ENCODE assay signal across 19 cellular contexts in the genomic region with DNA sequence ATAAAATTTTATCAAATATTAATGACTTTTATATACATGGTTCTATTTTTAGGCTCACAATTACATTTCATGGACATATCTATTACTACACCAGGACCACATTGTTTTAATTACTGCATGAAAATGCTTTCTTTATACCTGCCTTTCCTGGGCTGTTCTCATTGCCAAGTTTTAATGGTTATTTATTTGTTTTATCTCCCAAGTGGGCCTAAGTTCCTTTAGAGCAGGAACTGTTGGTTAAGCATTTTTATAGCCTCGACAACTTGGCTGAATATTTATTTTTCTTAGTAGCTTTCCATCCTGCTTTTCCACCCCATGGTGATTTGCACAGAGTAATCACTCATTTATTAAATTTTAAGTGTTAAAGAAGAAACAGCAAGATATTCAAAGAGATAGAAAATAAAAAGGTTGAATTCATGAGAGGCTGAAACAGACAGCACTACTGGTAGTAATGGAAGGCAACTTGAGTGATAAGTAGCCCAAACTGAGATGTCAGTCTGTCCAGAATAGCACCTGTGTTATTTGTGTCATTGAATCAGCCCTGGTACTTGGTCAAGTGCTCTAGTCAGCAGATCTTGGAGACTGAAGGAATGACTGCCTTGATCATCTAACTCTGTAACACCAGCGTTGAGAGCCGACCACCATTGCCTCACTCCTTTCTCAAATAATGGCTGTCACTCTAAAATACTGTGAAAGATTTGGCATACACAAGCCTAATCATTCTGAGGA.
"Had no signal": no experiment of that assay in that cellular context is flagged by ENCODE, and none has a peak within 500 bp of the region (broad histone marks: within the 10 kb centered on the region; RNA-seq: fewer than 3 reads in every experiment).

No MANE protein-coding gene starts in this region.

- H3K36me3 ChIP-seq: spleen had no signal

- H3K4me3 ChIP-seq: spleen had no signal

- H3K27me3 ChIP-seq: foreskin keratinocyte, spleen had no signal

- ATAC-seq: activated T-cell treated with anti-CD3 and anti-CD28 coated beads, Interleukin-2, amount 50 U/mL, for 72 hours; foreskin keratinocyte; left ventricle myocardium superior; natural killer cell treated with Interleukin-12 subunit alpha and Interleukin-12 subunit beta and Interleukin-15 and Interleukin-18, amount 100 ng/mL, for 72 hours; stimulated activated naive CD8-positive, alpha-beta T cell treated with anti-CD3 and anti-CD28 coated beads, Interleukin-15, Interleukin-2, amounts not matched to agents 100 U/mL and 50 U/mL, for 24 hours; T-helper 17 cell had no signal

- H3K4me1 ChIP-seq: foreskin keratinocyte, spleen had no signal

- DNase-seq: activated CD4-positive, alpha-beta memory T cell treated with anti-CD3 and anti-CD28 coated beads for 36 hours; activated CD4-positive, alpha-beta T cell treated with anti-CD3 and anti-CD28 coated beads for 48 hours; activated effector memory CD4-positive, alpha-beta T cell treated with Interleukin-2 at 50 U/mL for 16 hours; activated naive CD4-positive, alpha-beta T cell treated with anti-CD3 and anti-CD28 coated beads for 36 hours; activated T-cell treated with anti-CD3 and anti-CD28 coated beads, Interleukin-2, amount 50 U/mL, for 72 hours; amygdala; caudate nucleus; dermis blood vessel endothelial cell; effector memory CD4-positive, alpha-beta T cell; foreskin keratinocyte; hippocampal formation; kidney glomerular epithelial cell; left ventricle myocardium superior; midbrain; spleen; stimulated activated CD4-positive, alpha-beta T cell treated with anti-CD3 and anti-CD28 coated beads, Interleukin-4, amount 100 ng/mL, for 1 hour; stimulated activated naive CD8-positive, alpha-beta T cell treated with anti-CD3 and anti-CD28 coated beads, Interleukin-15, Interleukin-2, amounts not matched to agents 100 U/mL and 50 U/mL, for 24 hours; T-helper 17 cell had no signal

- H3K27ac ChIP-seq: foreskin keratinocyte, spleen had no signal
